In the genomic region with DNA sequence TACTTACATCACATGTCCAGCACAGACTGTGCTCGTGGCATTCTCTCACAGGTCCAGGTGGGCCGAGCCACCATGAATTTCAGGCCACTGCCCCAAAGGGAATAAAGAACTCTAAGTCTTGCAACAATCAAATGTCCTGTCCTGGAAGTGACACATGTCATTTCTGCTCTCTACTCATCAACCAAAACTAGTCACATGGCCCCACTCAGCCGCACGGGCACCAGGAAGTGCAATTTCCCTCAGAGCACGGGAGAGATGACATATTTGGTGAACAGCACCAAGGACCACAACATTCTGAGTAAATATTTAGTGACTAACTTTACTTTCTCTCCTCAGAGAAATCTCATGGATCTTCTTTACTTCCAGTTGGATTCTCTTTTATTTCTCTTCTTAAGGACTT, we compare ENCODE assay signal across 12 cellular contexts.
DNase-seq lines count a peak whose midpoint lies in the region; ATAC-seq and TF ChIP-seq lines count a peak whose summit lies in the region.
"Had no signal": no experiment of that assay in that cellular context is flagged by ENCODE, and none has a peak within 500 bp of the region (broad histone marks: within the 10 kb centered on the region; RNA-seq: fewer than 3 reads in every experiment).

No MANE protein-coding gene starts in this region.

- TF ChIP-seq CTCF in OCI-LY7 (conservative IDR thresholded peaks at IDR 0.05; ENCODE audit: low read length) (no peak), right atrium auricular region (IDR thresholded peaks at IDR 0.05) (no peak)

- no peaks in the 10 kb centered on the region for H3K9me2 ChIP-seq in OCI-LY7 (ENCODE audit: insufficient read depth, low read length)

- intact Hi-C loops in OCI-LY7 (cut with micrococcal nuclease; ENCODE audit: unreplicated experiment), result loop anchor here (10.0 kb wide), 1 partner anchor 839 kb away; no protein-coding TSS in a partner anchor

- H3K4me2 ChIP-seq in OCI-LY7 (ENCODE audit: low read length), result no peak overlapping the region

- H3K27me3 ChIP-seq in right atrium auricular region, result no peaks in the 10 kb centered on the region

- POLR2A ChIA-PET in OCI-LY7 (lab: Charles Lee), result no interaction called here

- peak; percentile 8 for DNase-seq in stimulated activated CD4-positive, alpha-beta T cell treated with anti-CD3 and anti-CD28 coated beads, Interleukin-15, amount 100 ng/mL, for 24 hours
- DNase-seq in stimulated activated CD4-positive, alpha-beta T cell treated with anti-CD3 and anti-CD28 coated beads, Interleukin-4, amount 100 ng/mL, for 4 hours, result no peak
- no peak for DNase-seq in OCI-LY7 (ENCODE audit: low spot score)
- DNase-seq in stimulated activated naive CD4-positive, alpha-beta T cell treated with Interleukin-2 at 50 U/mL for 16 hours (lab: John Stamatoyannopoulos, UW), result no peak
- DNase-seq in NCI-H2171 (lab: John Stamatoyannopoulos, UW), result no peak
- no peak for DNase-seq in right atrium auricular region (ENCODE audit: low spot score)
- DNase-seq in T1000 (lab: John Stamatoyannopoulos, UW), result no peak
- DNase-seq: GOT3; NCI-H2107; stimulated activated naive B cell treated with anti-CD40 and anti-IgM and Interleukin-4, amounts not matched to agents 10 μg/mL and 1 μg/mL and 100 μg/mL, for 72 hours had no signal

- H4K20me1 ChIP-seq in OCI-LY7 (ENCODE audit: insufficient read depth, low read length), result no peaks in the 10 kb centered on the region

- no TSS peak for BruUV-seq in OCI-LY7 (replicated peaks; lab: Mats Ljungman, UMichigan)

- peak overlapping the region; percentile 78; the same call in 1 of the 2 replicates for H2AFZ ChIP-seq in OCI-LY7 (ENCODE audit: low read length)

- H3K36me3 ChIP-seq in OCI-LY7 (ENCODE audit: insufficient read depth, low read length), result no peaks in the 10 kb centered on the region
- H3K36me3 ChIP-seq in right atrium auricular region, result no peaks in the 10 kb centered on the region

- no peaks in the 10 kb centered on the region for H3K79me2 ChIP-seq in OCI-LY7 (ENCODE audit: insufficient read depth, low read depth, low read length)

- ATAC-seq in HG02759 (IDR thresholded peaks at IDR 0.05; ENCODE audit: unreplicated experiment), result peak; percentile 71

- H3K4me1 ChIP-seq in OCI-LY7 (ENCODE audit: insufficient read depth, low read length, poor library complexity, severe bottlenecking), result no peaks in the 10 kb centered on the region
- no peaks in the 10 kb centered on the region for H3K4me1 ChIP-seq in right atrium auricular region

- H3K27ac ChIP-seq in OCI-LY7 (ENCODE audit: low read depth, low read length, poor library complexity, severe bottlenecking) (no peak overlapping the region), right atrium auricular region (no peak overlapping the region)
- H3K27ac ChIP-seq: epithelial cell of prostate had no signal

- H3K9me3 ChIP-seq in OCI-LY7 (ENCODE audit: low read length) (0 out of 2 replicates have a peak, but pooled peaks cover 3% of the 10 kb centered on the region), right atrium auricular region (no peaks in the 10 kb centered on the region)

- CTCF ChIA-PET in OCI-LY7 (lab: Charles Lee; ENCODE audit: unreplicated experiment), result no interaction called here

- no peak overlapping the region for H3K4me3 ChIP-seq in OCI-LY7 (ENCODE audit: low read depth, low read length, poor library complexity, severe bottlenecking)
- H3K4me3 ChIP-seq in right atrium auricular region, result no peak overlapping the region
